In genomic region chr5:177085985-177086917, GRCh38 we compare ENCODE assay signal across 8 cellular contexts. TPM values are rescaled to one million over a fixed set of nuclear protein-coding genes. Genes with fewer than 3 reads are reported as not detected.
DNase-seq lines count a peak whose midpoint lies in the region; ATAC-seq and TF ChIP-seq lines count a peak whose summit lies in the region.

FGFR4 (plus strand) TSS chr5:177086915; CDS start chr5:177089603, 2,688 bp downstream.

- peak within 1 kb of the TSS; percentile 30; the same call in 1 of the 2 replicates for H3K9ac ChIP-seq in KMS-11

- H3K27ac Mint-ChIP-seq in MCF 10A (ENCODE audit: low read depth, unreplicated experiment) = no peak within 1 kb of the TSS

- no peaks in the 10 kb centered on the region for H3K27me3 ChIP-seq in KMS-11 (ENCODE audit: insufficient read depth, low read depth)
- H3K27me3 ChIP-seq in kidney epithelial cell (ENCODE audit: control insufficient read depth, insufficient read depth, low read length) = peaks cover 2% of the 10 kb centered on the region

- H3K79me2 ChIP-seq in KMS-11 (ENCODE audit: insufficient read depth, low read depth) = no peaks in the 10 kb centered on the region

- no peaks in the 10 kb centered on the region for H3K9me3 Mint-ChIP-seq in MCF 10A (ENCODE audit: unreplicated experiment)

- CTCF ChIA-PET in MCF 10A (lab: Yijun Ruan, JAX) = interaction anchor here (0.6 to 6.5 kb wide), 10 partner anchors 9 to 363 kb away, joined by 3 to 91 read pairs (median 4); no protein-coding TSS in a partner anchor

- in situ Hi-C loops in Caki2 (cut with HindIII; ENCODE audit: low pct_unique_long_range_greater_than_20kb, low sequenced_read_pairs) = no loop called here

- intact Hi-C loops in MCF 10A (cut with micrococcal nuclease) = no loop called here

- TF ChIP-seq CTCF in KMS-11 (conservative IDR thresholded peaks at IDR 0.05; ENCODE audit: low read depth, low read length) = no peak
- TF ChIP-seq CTCF in MCF 10A (IDR thresholded peaks at IDR 0.05; ENCODE audit: unreplicated experiment) = no peak
- TF ChIP-seq CTCF in kidney epithelial cell (IDR thresholded peaks at IDR 0.05; ENCODE audit: insufficient read depth, low read length, poor library complexity, severe bottlenecking) = no peak

- peaks cover 22% of the 10 kb centered on the region for H3K27me3 Mint-ChIP-seq in MCF 10A (ENCODE audit: insufficient read depth, unreplicated experiment)

- H4K20me1 ChIP-seq in KMS-11 (ENCODE audit: insufficient read depth) = no peaks in the 10 kb centered on the region

- DNase-seq in Caki2 (ENCODE audit: low read depth) = peak; percentile 30
- peak; percentile 64 for DNase-seq in T-helper 9 cell
- peak; percentile 80 for DNase-seq in MCF 10A (ENCODE audit: unreplicated experiment)
- DNase-seq in kidney epithelial cell (ENCODE audit: low read depth) = no peak
- DNase-seq in stimulated activated CD4-positive, alpha-beta T cell treated with anti-CD3 and anti-CD28 coated beads, Interleukin-4, amount 100 ng/mL, for 1 hour = peak; percentile 63
- DNase-seq in mesenteric fat pad (ENCODE audit: low spot score) = no peak

- H3K4me1 Mint-ChIP-seq in MCF 10A (ENCODE audit: insufficient read depth, unreplicated experiment) = peaks cover 7% of the 10 kb centered on the region

- BruUV-seq in MCF 10A (replicated peaks; lab: Mats Ljungman, UMichigan) = no TSS peak

- H2AFZ ChIP-seq in KMS-11 (ENCODE audit: low read depth) = peak within 1 kb of the TSS; percentile 57; the same call in 1 of the 2 replicates

- H3K4me3 ChIP-seq in KMS-11 (IDR thresholded peaks at IDR 0.05; ENCODE audit: insufficient read depth, low read depth, low read length) (no peak within 1 kb of the TSS), kidney epithelial cell (ENCODE audit: low read depth, low read length) (peak within 1 kb of the TSS; percentile 59)

- H3K36me3 Mint-ChIP-seq in MCF 10A (ENCODE audit: insufficient read depth, unreplicated experiment) = peaks cover 7% of the 10 kb centered on the region

- H3K4me3 Mint-ChIP-seq in MCF 10A (ENCODE audit: unreplicated experiment) = peak within 1 kb of the TSS; percentile 24

- POLR2A ChIA-PET in MCF 10A (lab: Yijun Ruan, JAX) = interaction anchor here (0.7 to 1.4 kb wide), 5 partner anchors 12 to 439 kb away, joined by 3 read pairs; partner anchors contain the start of gene TSPAN17

- peak within 1 kb of the TSS; percentile 51; the same call in 1 of the 2 replicates for H3K4me2 ChIP-seq in KMS-11

- peaks cover 3% of the 10 kb centered on the region for H3K4me1 ChIP-seq in KMS-11 (ENCODE audit: low read depth, poor library complexity, severe bottlenecking)

- no peak within 1 kb of the TSS for H3K27ac ChIP-seq in KMS-11

- H3K36me3 ChIP-seq in KMS-11 (ENCODE audit: insufficient read depth) (no peaks in the 10 kb centered on the region), kidney epithelial cell (ENCODE audit: control insufficient read depth, insufficient read depth, low read length) (no peaks in the 10 kb centered on the region)

- ATAC-seq in GM21447 (IDR thresholded peaks at IDR 0.05; ENCODE audit: unreplicated experiment) = peak; percentile 39

RNA-seq across cellular contexts. Expression of gene FGFR4, which starts in this region (rescaled TPM):
- 110 and 132 TPM in 2 replicates for total RNA-seq in Caki2 (2014; rRNA removed; shearing (Covaris generic); ENCODE audit: low replicate concordance)
- total RNA-seq in MCF 10A (2022) (1.5 and 1.8 TPM in 2 replicates), kidney epithelial cell (16.4 and 34.5 TPM in 2 replicates), mesenteric fat pad (0.42 TPM)

Comparison
In these comparisons a context has a peak if more than half of its experiments do, and no peak if none do; other contexts are left out.
1. DNase-seq: peak in Caki2 (single experiment), T-helper 9 cell (single experiment), MCF 10A (single experiment) and stimulated activated CD4-positive, alpha-beta T cell treated with anti-CD3 and anti-CD28 coated beads, Interleukin-4, amount 100 ng/mL, for 1 hour (single experiment); none in kidney epithelial cell (single experiment) and mesenteric fat pad (single experiment).